1 cellular context compared by ENCODE assay signal in genomic region chr1:226603030-226603960, GRCh38.
TF ChIP-seq lines count a peak whose summit lies in the region.

No MANE protein-coding gene starts in this region.

TF ChIP-seq in GM12878, 131 proteins besides CTCF, POLR2A, EP300 and RAD21 (continued from another document):
- no peak for TF ChIP-seq ATF3 (IDR thresholded peaks at IDR 0.05; ENCODE audit: borderline replicate concordance, extremely low read depth, low read depth, low read length)
- TF ChIP-seq ELK1 (IDR thresholded peaks at IDR 0.05; ENCODE audit: low read depth, low read length) = no peak
- no peak for TF ChIP-seq ZNF622 (IDR thresholded peaks at IDR 0.05)
